27 cellular contexts compared by ENCODE assay signal in the genomic region with DNA sequence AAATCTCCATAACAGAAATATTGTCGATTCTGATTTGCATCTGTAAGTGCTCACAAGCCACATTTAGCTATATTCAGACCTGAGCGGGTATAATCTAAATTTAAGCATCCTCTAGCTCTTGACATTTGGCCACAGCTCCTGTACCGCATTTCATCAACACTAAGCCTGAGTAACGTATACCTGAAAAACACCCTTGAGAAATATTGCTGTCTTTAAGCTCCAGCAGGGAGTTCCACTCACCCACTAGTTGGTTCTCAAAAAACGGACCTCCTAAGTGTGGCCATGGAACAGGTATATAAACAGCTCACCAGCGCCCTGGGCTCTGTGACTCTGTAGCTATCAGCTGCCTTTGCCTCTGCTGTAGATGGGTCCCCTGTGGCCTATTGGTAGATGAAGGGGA.
"Had no signal": no experiment of that assay in that cellular context is flagged by ENCODE, and none has a peak within 500 bp of the region (broad histone marks: within the 10 kb centered on the region; RNA-seq: fewer than 3 reads in every experiment).

No MANE protein-coding gene starts in this region.

- H3K9ac ChIP-seq: parathyroid adenoma had no signal

- H2AFZ ChIP-seq: parathyroid adenoma had no signal

- H3K4me2 ChIP-seq: smooth muscle cell had no signal

- H3K36me3 ChIP-seq: esophagus muscularis mucosa, heart right ventricle, neutrophil, right lobe of liver, tibial nerve, upper lobe of left lung had no signal

- H3K4me3 ChIP-seq: coronary artery, esophagus muscularis mucosa, heart right ventricle, lung, mucosa of descending colon, right lobe of liver, smooth muscle cell, testis, tibial nerve, upper lobe of left lung had no signal

- DNase-seq: dermis blood vessel endothelial cell; effector memory CD4-positive, alpha-beta T cell; foreskin keratinocyte; glutamatergic neuron; heart right ventricle; hippocampal formation; immature natural killer cell; mucosa of descending colon; naive B cell; right lobe of liver; stimulated activated CD4-positive, alpha-beta T cell treated with anti-CD3 and anti-CD28 coated beads, Interleukin-12 subunit alpha, Interleukin-12 subunit beta, amount 100 ng/mL, for 4 hours; stimulated activated CD4-positive, alpha-beta T cell treated with anti-CD3 and anti-CD28 coated beads, Interleukin-1b, Interleukin-23, amount 100 ng/mL, for 48 hours; stimulated activated CD4-positive, alpha-beta T cell treated with anti-CD3 and anti-CD28 coated beads, Interleukin-4, amount 100 ng/mL, for 1 hour; stimulated activated CD8-positive, alpha-beta memory T cell treated with anti-CD3 and anti-CD28 coated beads, Interleukin-4, amount 100 ng/mL, for 48 hours; stimulated activated naive CD8-positive, alpha-beta T cell treated with anti-CD3 and anti-CD28 coated beads, Interleukin-15, Interleukin-2, amounts not matched to agents 100 U/mL and 50 U/mL, for 24 hours; substantia nigra; testis; upper lobe of left lung had no signal

- H3K4me1 ChIP-seq: foreskin keratinocyte, parathyroid adenoma, right lobe of liver, upper lobe of left lung had no signal

- H3K79me2 ChIP-seq: parathyroid adenoma had no signal

- H3K9me3 ChIP-seq: esophagus muscularis mucosa, mucosa of descending colon, neutrophil, right lobe of liver, testis, tibial nerve, upper lobe of left lung had no signal

- H3K27me3 ChIP-seq: esophagus muscularis mucosa, foreskin keratinocyte, heart right ventricle, neutrophil, right lobe of liver, testis, tibial nerve, upper lobe of left lung had no signal

- ATAC-seq: foreskin keratinocyte; heart right ventricle; left lobe of liver; mucosa of descending colon; natural killer cell treated with Interleukin-12 subunit alpha and Interleukin-12 subunit beta and Interleukin-15 and Interleukin-18, amount 100 ng/mL, for 72 hours; right lobe of liver; stimulated activated naive CD8-positive, alpha-beta T cell treated with anti-CD3 and anti-CD28 coated beads, Interleukin-15, Interleukin-2, amounts not matched to agents 100 U/mL and 50 U/mL, for 24 hours had no signal

- H3K27ac ChIP-seq: esophagus muscularis mucosa, foreskin keratinocyte, heart right ventricle, neutrophil, parathyroid adenoma, right lobe of liver, upper lobe of left lung had no signal
